17 cellular contexts compared by ENCODE assay signal in the genomic region with DNA sequence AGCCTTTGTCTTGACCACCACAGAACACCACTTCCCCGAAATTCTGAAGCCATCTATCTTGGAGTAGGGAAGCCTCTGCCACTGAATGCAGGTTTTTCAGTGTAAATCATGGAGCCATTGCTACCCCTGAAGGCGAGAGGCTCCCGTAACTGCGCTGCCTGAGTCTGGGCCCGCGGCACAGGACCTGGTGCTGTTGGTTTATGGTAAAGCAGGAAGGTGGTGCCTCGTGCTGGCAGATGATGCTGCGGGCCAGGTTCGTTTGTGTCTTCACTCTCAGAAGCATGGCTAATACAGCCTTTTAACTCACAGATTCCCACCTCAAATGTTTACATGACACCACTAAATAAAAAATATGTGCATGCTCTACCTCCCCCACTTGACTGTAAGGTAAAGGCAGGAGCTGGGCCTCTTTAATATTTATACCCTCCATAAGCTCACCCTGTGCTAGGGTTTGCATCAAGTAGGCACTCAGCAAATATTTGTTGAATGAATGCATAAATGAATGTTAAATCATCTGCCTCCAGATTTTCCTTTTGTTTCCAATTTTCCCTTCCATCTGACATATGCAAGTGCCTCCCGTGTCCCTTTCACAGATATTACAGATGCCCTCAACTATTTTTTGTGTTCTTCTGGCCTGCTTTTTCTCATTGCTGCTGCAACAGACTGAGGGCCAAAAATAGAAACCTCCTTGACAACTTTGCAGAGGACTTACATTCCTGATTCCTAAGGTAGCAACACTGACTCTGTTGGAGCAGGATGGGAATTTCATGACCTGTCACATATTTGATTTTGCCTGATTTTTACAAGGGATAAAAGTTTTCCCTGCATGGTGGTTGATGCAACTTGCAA.
DNase-seq lines count a peak whose midpoint lies in the region; ATAC-seq and TF ChIP-seq lines count a peak whose summit lies in the region.
"Had no signal": no experiment of that assay in that cellular context is flagged by ENCODE, and none has a peak within 500 bp of the region (broad histone marks: within the 10 kb centered on the region; RNA-seq: fewer than 3 reads in every experiment).

No MANE protein-coding gene starts in this region.

- H3K4me1 ChIP-seq in adipocyte (ENCODE audit: control insufficient read depth, insufficient read depth, low read length) (peaks cover 20% of the 10 kb centered on the region), stomach smooth muscle (ENCODE audit: control insufficient read depth, insufficient read depth, low read length) (peaks cover 15% of the 10 kb centered on the region), stomach (peaks cover 0 to 11% (median 5%) of the 10 kb centered on the region in 4 donors)

- intact Hi-C loops in left cardiac atrium (cut with DNase I) = no loop called here
- intact Hi-C loops in stomach (cut with DNase I; ENCODE audit: low total_unique reads) = no loop called here

- no peak overlapping the region for H3K4me3 ChIP-seq in adipocyte (ENCODE audit: low read length)
- no peak overlapping the region for H3K4me3 ChIP-seq in stomach smooth muscle (ENCODE audit: low read length in 2 of 2)
- H3K4me3 ChIP-seq in stomach = no peak overlapping the region

- DNase-seq in EH (ENCODE audit: low read depth) (peak; percentile 32), adipocyte (ENCODE audit: low read depth) (peak; percentile 14), left cardiac atrium (no peak), stomach (no peak), NCI-H1930 (lab: John Stamatoyannopoulos, UW) (no peak)
- DNase-seq: ACHN; CD4-positive, alpha-beta T cell; DMS79 treated with DMSO at 0.1 percent for 48 hours; GDM1; H7; Karpas-422; NCI-H2029; NCI-H510A; NCI-H82 had no signal

- no peak for TF ChIP-seq CTCF in stomach (IDR thresholded peaks at IDR 0.05)

- ATAC-seq in left cardiac atrium (peak; percentile 26 to 29), GM19324 (IDR thresholded peaks at IDR 0.05; ENCODE audit: low FRiP score, unreplicated experiment) (no peak)
- ATAC-seq: HepG2 had no signal

- TF ChIP-seq POLR2A in stomach (IDR thresholded peaks at IDR 0.05) = no peak

- H3K27me3 ChIP-seq in adipocyte (replicated peaks; ENCODE audit: control insufficient read depth, insufficient read depth, low read length) = no peaks in the 10 kb centered on the region
- no peaks in the 10 kb centered on the region for H3K27me3 ChIP-seq in stomach smooth muscle (ENCODE audit: control insufficient read depth in 1 of 2, insufficient read depth in 2 of 2, low read length in 2 of 2)
- no peaks in the 10 kb centered on the region for H3K27me3 ChIP-seq in stomach

- WGBS in stomach, 5 donors = 75 to 86% (median 82%) methylated on average over 10 of the region's 10 CpGs

- H3K9me3 ChIP-seq in adipocyte (ENCODE audit: control insufficient read depth, low read length) = no peaks in the 10 kb centered on the region
- H3K9me3 ChIP-seq in stomach smooth muscle (ENCODE audit: control insufficient read depth in 2 of 2, low read length in 2 of 2) = no peaks in the 10 kb centered on the region
- no peaks in the 10 kb centered on the region for H3K9me3 ChIP-seq in stomach

- H3K36me3 ChIP-seq in adipocyte (ENCODE audit: control insufficient read depth, insufficient read depth, low read length, severe bottlenecking) (no peaks in the 10 kb centered on the region), stomach smooth muscle (ENCODE audit: control insufficient read depth in 2 of 2, insufficient read depth in 2 of 2, low read length in 2 of 2) (no peaks in the 10 kb centered on the region), stomach (no peaks in the 10 kb centered on the region)

- TF ChIP-seq EP300 in stomach (IDR thresholded peaks at IDR 0.05) = no peak

- H3K9ac ChIP-seq in adipocyte (ENCODE audit: low read length) (no peak overlapping the region), stomach smooth muscle (ENCODE audit: low read length in 2 of 2) (no peak overlapping the region)

- H3K27ac ChIP-seq in stomach smooth muscle (ENCODE audit: low read length) (peak overlapping the region; percentile 55), stomach (peak overlapping the region in 1 of 5 donors; percentile 8)

Comparison
In these comparisons a context has a peak if more than half of its experiments do, and no peak if none do; other contexts are left out.
1. DNase-seq: peak in EH (single experiment) and adipocyte (single experiment); none in left cardiac atrium (single experiment), stomach (single experiment) and NCI-H1930 (0 of 2).